Comparison of ENCODE assay signal across 8 cellular contexts in the genomic region with DNA sequence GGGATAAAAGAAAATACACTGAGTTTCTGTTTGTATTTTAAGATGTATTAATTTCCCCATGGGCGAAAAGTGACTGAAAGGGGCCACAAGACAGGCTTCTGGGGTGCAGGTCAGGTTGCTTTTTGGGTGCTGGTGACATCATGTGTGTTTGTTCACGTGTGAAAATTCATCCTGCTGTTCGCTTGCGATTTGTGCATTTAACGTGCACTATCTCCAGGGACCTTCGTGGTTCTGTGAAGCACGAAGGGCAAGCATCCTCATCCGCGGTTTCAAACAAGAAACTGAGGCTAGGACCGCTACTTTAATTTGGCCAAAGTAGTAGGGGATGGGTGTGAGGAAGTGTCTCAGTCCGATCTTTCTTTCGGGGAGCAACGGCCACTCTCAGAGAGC. TPM values are rescaled to one million over a fixed set of nuclear protein-coding genes. Genes with fewer than 3 reads are reported as not detected.
DNase-seq lines count a peak whose midpoint lies in the region; ATAC-seq and TF ChIP-seq lines count a peak whose summit lies in the region.

No MANE protein-coding gene starts in this region.

- TF ChIP-seq CTCF in GM12865 (IDR thresholded peaks at IDR 0.05; ENCODE audit: insufficient read depth, low read depth, low read length, missing control alignments) = no peak
- TF ChIP-seq CTCF in PC-3 (conservative IDR thresholded peaks at IDR 0.05; ENCODE audit: low read depth, low read length) = no peak
- TF ChIP-seq CTCF in psoas muscle (IDR thresholded peaks at IDR 0.05) = no peak

- no TSS peak for BruUV-seq in PC-3 (replicated peaks; lab: Mats Ljungman, UMichigan)

- H3K9me3 ChIP-seq in PC-3 (ENCODE audit: low read length) = no peaks in the 10 kb centered on the region
- H3K9me3 ChIP-seq in psoas muscle = no peaks in the 10 kb centered on the region

- peaks cover 12% of the 10 kb centered on the region; the same call in 1 of the 2 replicates for H4K20me1 ChIP-seq in PC-3 (ENCODE audit: low read length)

- H3K9me2 ChIP-seq in PC-3 (replicated peaks; ENCODE audit: low read length) = no peaks in the 10 kb centered on the region

- CTCF ChIA-PET in PC-3 (lab: Charles Lee) = interaction anchor here (1.0 kb wide), 1 partner anchor 113 kb away, joined by 3 read pairs; no protein-coding TSS in a partner anchor

- H3K4me1 ChIP-seq in PC-3 (ENCODE audit: insufficient read depth, low read length) = peaks cover 17% of the 10 kb centered on the region
- peaks cover 5% of the 10 kb centered on the region for H3K4me1 ChIP-seq in psoas muscle

- H3K27me3 ChIP-seq in PC-3 (ENCODE audit: low read length) = no peaks in the 10 kb centered on the region
- H3K27me3 ChIP-seq in psoas muscle (ENCODE audit: insufficient read depth in 3 of 3, low read length in 2 of 3) = no peaks in the 10 kb centered on the region

- POLR2A ChIA-PET in PC-3 (lab: Charles Lee; ENCODE audit: unreplicated experiment) = interaction anchor here (0.7 kb wide), 1 partner anchor 150 kb away, joined by 3 read pairs; no protein-coding TSS in a partner anchor

- peak overlapping the region; percentile 78 for H3K4me3 ChIP-seq in GM12865 (ENCODE audit: low read depth, low read length)
- peak overlapping the region; percentile 86 for H3K4me3 ChIP-seq in PC-3 (ENCODE audit: low read length)
- H3K4me3 ChIP-seq in psoas muscle = peak overlapping the region; percentile 85

- H3K4me2 ChIP-seq in PC-3 (ENCODE audit: low read length) = peak overlapping the region; percentile 100

- TF ChIP-seq POLR2A in erythroblast (IDR thresholded peaks at IDR 0.05; ENCODE audit: low read length) = no peak

- intact Hi-C loops in PC-3 (cut with micrococcal nuclease) = loop anchor here (5.0 kb wide), 1 partner anchor 152 kb away; no protein-coding TSS in a partner anchor
- intact Hi-C loops in psoas muscle (cut with DNase I) = loop anchor here in 1 of 2 donors (5.0 kb wide), 1 partner anchor 152 kb away; no protein-coding TSS in a partner anchor

- ATAC-seq in PC-3 (no peak), psoas muscle (no peak), HG03565 (IDR thresholded peaks at IDR 0.05; ENCODE audit: unreplicated experiment) (no peak)

- no peaks in the 10 kb centered on the region for H3F3A ChIP-seq in PC-3 (ENCODE audit: low read length, unreplicated experiment)

- H3K36me3 ChIP-seq in PC-3 (ENCODE audit: low read depth, low read length) (no peaks in the 10 kb centered on the region), psoas muscle (ENCODE audit: insufficient read depth in 1 of 2, low read depth in 1 of 2) (no peaks in the 10 kb centered on the region)

- H3K9ac ChIP-seq in PC-3 (ENCODE audit: low read length) = peak overlapping the region; percentile 62

- DNase-seq in GM12865 (ENCODE audit: low read depth) (peak; percentile 20), PC-3 (no peak), erythroblast (lab: John Stamatoyannopoulos, UW) (peak; percentile 60 to 62), psoas muscle (no peak), T1000 (lab: John Stamatoyannopoulos, UW) (no peak), HuH-7.5 (ENCODE audit: low spot score) (no peak), DMS79 (lab: John Stamatoyannopoulos, UW) (no peak)

- H2AFZ ChIP-seq in PC-3 (ENCODE audit: low read length) = peak overlapping the region; percentile 99

- H3K79me2 ChIP-seq in PC-3 (ENCODE audit: low read length) = peaks cover 32% of the 10 kb centered on the region

- 18 to 19% (median 18%) methylated on average over 13 of the region's 13 CpGs for WGBS in psoas muscle, 3 donors

- H3K27ac ChIP-seq in PC-3 (ENCODE audit: low read length) = no peak overlapping the region
- peak overlapping the region; percentile 79 for H3K27ac ChIP-seq in psoas muscle

RNA-seq across cellular contexts. Expression of a gene that starts 1.6 kb away (rescaled TPM):
- total RNA-seq in PC-3 (2014; rRNA removed) (19.9 and 21.8 TPM in 2 replicates), psoas muscle (1 to 10 TPM; 1.3 to 5.5 (median 3.8) TPM)
- 1 to 10 TPM in 1 of 3 donors, under 1 TPM in 2; 0.52 to 3.0 (median 0.79) TPM for polyA plus RNA-seq in psoas muscle

Comparison
In these comparisons a context has a peak if more than half of its experiments do, and no peak if none do; other contexts are left out.
1. DNase-seq: peak in GM12865 (single experiment) and erythroblast (2 of 2); none in PC-3 (single experiment), psoas muscle (0 of 2), T1000 (single experiment), HuH-7.5 (single experiment) and DMS79 (single experiment).
2. Peak in every context shown above with its lines, with median percentiles within 50 percentile points of each other: H3K4me3 ChIP-seq.